14 cellular contexts compared by ENCODE assay signal in the genomic region with DNA sequence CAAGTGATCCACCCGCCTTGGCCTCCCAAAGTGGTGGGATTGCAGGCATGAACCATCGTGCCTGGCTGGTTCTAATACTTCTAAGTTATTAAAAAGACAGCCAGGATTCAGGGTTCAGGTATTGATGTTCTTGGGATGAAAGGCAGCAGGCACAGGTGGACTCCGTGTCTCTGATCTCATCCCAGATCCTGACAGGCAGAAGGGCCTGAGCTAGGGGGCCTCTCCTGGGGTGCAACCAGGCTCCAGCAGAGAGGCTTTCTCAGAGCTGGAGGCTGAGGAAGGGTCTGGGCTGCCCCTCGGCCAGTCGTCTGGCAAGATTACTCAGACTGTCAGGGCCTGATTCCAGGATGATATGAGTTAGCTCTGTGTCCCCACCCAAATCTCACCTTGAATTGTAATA.
"Had no signal": no experiment of that assay in that cellular context is flagged by ENCODE, and none has a peak within 500 bp of the region (broad histone marks: within the 10 kb centered on the region; RNA-seq: fewer than 3 reads in every experiment).

No MANE protein-coding gene starts in this region.

- H3K4me3 Mint-ChIP-seq: nephron; stimulated activated naive B cell treated with anti-CD40 and anti-IgM and Interleukin-4, amounts not matched to agents 10 μg/mL and 1 μg/mL and 100 μg/mL, for 72 hours had no signal

- H3K27me3 Mint-ChIP-seq: stimulated activated naive B cell treated with anti-CD40 and anti-IgM and Interleukin-4, amounts not matched to agents 10 μg/mL and 1 μg/mL and 100 μg/mL, for 72 hours had no signal

- H3K4me3 ChIP-seq: esophagus squamous epithelium, heart right ventricle, tibial artery had no signal

- H3K9me3 Mint-ChIP-seq: nephron had no signal

- ATAC-seq: heart right ventricle; sciatic nerve; stimulated activated naive B cell treated with anti-CD40 and anti-IgM and Interleukin-4, amounts not matched to agents 10 μg/mL and 1 μg/mL and 100 μg/mL, for 72 hours had no signal

- H3K27ac ChIP-seq: esophagus squamous epithelium, heart right ventricle, tibial artery, WERI-Rb-1 had no signal

- H3K9me3 ChIP-seq: esophagus squamous epithelium, heart right ventricle, tibial artery had no signal

- DNase-seq: activated CD4-positive, alpha-beta T cell treated with anti-CD3 and anti-CD28 coated beads for 1 hour; activated gamma-delta T cell; aorta; cortex of kidney; effector CD4-positive, alpha-beta T cell; esophagus squamous epithelium; heart right ventricle; mesenchymal stem cell; stimulated activated CD4-positive, alpha-beta T cell treated with anti-CD3 and anti-CD28 coated beads, Interleukin-4, amount 100 ng/mL, for 24 hours; stimulated activated naive B cell treated with anti-CD40 and anti-IgM and Interleukin-4, amounts not matched to agents 10 μg/mL and 1 μg/mL and 100 μg/mL, for 72 hours; tibial artery; WERI-Rb-1 had no signal

- H3K36me3 ChIP-seq: esophagus squamous epithelium, heart right ventricle, tibial artery, WERI-Rb-1 had no signal

- H3K27ac Mint-ChIP-seq: nephron; stimulated activated naive B cell treated with anti-CD40 and anti-IgM and Interleukin-4, amounts not matched to agents 10 μg/mL and 1 μg/mL and 100 μg/mL, for 72 hours had no signal
